Comparison of ENCODE assay signal across 25 cellular contexts in genomic region chr16:13959626-13960025, GRCh38. TPM values are rescaled to one million over a fixed set of nuclear protein-coding genes. Genes with fewer than 3 reads are reported as not detected.
DNase-seq lines count a peak whose midpoint lies in the region; ATAC-seq and TF ChIP-seq lines count a peak whose summit lies in the region.
"Had no signal": no experiment of that assay in that cellular context is flagged by ENCODE, and none has a peak within 500 bp of the region (broad histone marks: within the 10 kb centered on the region; RNA-seq: fewer than 3 reads in every experiment).

No MANE protein-coding gene starts in this region.

- H4K91ac ChIP-seq in mesenchymal stem cell (ENCODE audit: low read length) = peak overlapping the region; percentile 80

- H3K4me2 ChIP-seq in mesenchymal stem cell (ENCODE audit: low read length, poor library complexity, severe bottlenecking) = no peak overlapping the region
- H3K4me2 ChIP-seq: BLaER1 had no signal

- no peak overlapping the region for H2BK120ac ChIP-seq in mesenchymal stem cell (ENCODE audit: low read depth, low read length)

- H3K79me1 ChIP-seq in mesenchymal stem cell (replicated peaks; ENCODE audit: low read length, poor library complexity, severe bottlenecking) = no peaks in the 10 kb centered on the region

- H4K8ac ChIP-seq in mesenchymal stem cell (ENCODE audit: low read length) = peak overlapping the region; percentile 80

- peak overlapping the region in 1 of 2 experiments; percentile 27 for H3K23ac ChIP-seq in mesenchymal stem cell (ENCODE audit: low read length in 2 of 2)

- H3K4me1 ChIP-seq in mesenchymal stem cell (ENCODE audit: control insufficient read depth, insufficient read depth, low read depth, low read length) (peaks cover 16% of the 10 kb centered on the region), thymus (ENCODE audit: control insufficient read depth, insufficient read depth, low read length) (no peaks in the 10 kb centered on the region)
- H3K4me1 ChIP-seq: BLaER1 had no signal

- H3K18ac ChIP-seq in mesenchymal stem cell (ENCODE audit: low read depth in 1 of 2, low read length in 2 of 2) = peak overlapping the region; percentile 1 to 89

- no peak for TF ChIP-seq CTCF in epithelial cell of esophagus (IDR thresholded peaks at IDR 0.05; ENCODE audit: insufficient read depth, low read depth, low read length, missing control alignments)

- no peaks in the 10 kb centered on the region for H3K36me3 ChIP-seq in mesenchymal stem cell (ENCODE audit: control insufficient read depth in 1 of 2, insufficient read depth in 2 of 2, low read depth in 1 of 2, low read length in 2 of 2)
- no peaks in the 10 kb centered on the region for H3K36me3 ChIP-seq in thymus (ENCODE audit: control insufficient read depth, insufficient read depth)
- H3K36me3 ChIP-seq: BLaER1 had no signal

- H3K9me3 ChIP-seq in mesenchymal stem cell (ENCODE audit: control insufficient read depth, low read length) = no peaks in the 10 kb centered on the region
- H3K9me3 ChIP-seq in thymus (ENCODE audit: control insufficient read depth) = no peaks in the 10 kb centered on the region
- H3K9me3 ChIP-seq: BLaER1, Caco-2 had no signal

- peak; percentile 29 for DNase-seq in NCI-H69 (lab: John Stamatoyannopoulos, UW)
- DNase-seq in epithelial cell of esophagus (ENCODE audit: low read depth) = peak; percentile 74
- DNase-seq in mesenchymal stem cell = no peak
- no peak for DNase-seq in effector CD8-positive, alpha-beta T cell (lab: John Stamatoyannopoulos, UW)
- DNase-seq in midbrain (lab: John Stamatoyannopoulos, UW) = no peak
- DNase-seq in NCI-H187 (lab: John Stamatoyannopoulos, UW) = no peak
- DNase-seq: ACHN; Caco-2; CD4-positive, alpha-beta T cell; DMS153; KBM-7; NCI-H1092; NCI-H1436; NCI-H2029 treated with DMSO at 0.1 percent for 48 hours; NCI-H2171; NCI-H345; NCI-H524 treated with DMSO at 0.1 percent for 48 hours; OCI-M1; Right ventricle myocardium superior had no signal

- no peak overlapping the region for H3K14ac ChIP-seq in mesenchymal stem cell (ENCODE audit: low read length in 2 of 2)

- H3K9ac ChIP-seq in mesenchymal stem cell (ENCODE audit: low read length) = no peak overlapping the region
- H3K9ac ChIP-seq: BLaER1 had no signal

- ATAC-seq in GM21576 (IDR thresholded peaks at IDR 0.05; ENCODE audit: unreplicated experiment) = no peak
- ATAC-seq: HCT116, HepG2 had no signal

- H2AK5ac ChIP-seq in mesenchymal stem cell (ENCODE audit: low read length, severe bottlenecking) = peak overlapping the region; percentile 36

- no peak overlapping the region for H3K27ac ChIP-seq in mesenchymal stem cell (ENCODE audit: low read length, poor library complexity, severe bottlenecking)
- peak overlapping the region; percentile 12 for H3K27ac ChIP-seq in thymus (ENCODE audit: low read depth)
- H3K27ac ChIP-seq: BLaER1, HL-60 had no signal

- H3K4me3 ChIP-seq in epithelial cell of esophagus (ENCODE audit: low read length) = no peak overlapping the region
- H3K4me3 ChIP-seq in mesenchymal stem cell (ENCODE audit: insufficient read depth in 1 of 2, low read depth in 1 of 2, low read length in 2 of 2) = no peak overlapping the region
- H3K4me3 ChIP-seq in thymus (ENCODE audit: low read length) = no peak overlapping the region
- H3K4me3 ChIP-seq: BLaER1 had no signal

- WGBS in mesenchymal stem cell = 90% methylated on average over 8 of the region's 8 CpGs
- WGBS in thymus = 93% methylated on average over 8 of the region's 8 CpGs

- peak overlapping the region; percentile 73 to 99 for H2BK12ac ChIP-seq in mesenchymal stem cell (ENCODE audit: low read length in 2 of 2)

- peak overlapping the region; percentile 3 to 81 for H3K4ac ChIP-seq in mesenchymal stem cell (ENCODE audit: low read depth in 1 of 2, low read length in 2 of 2)

- no peak overlapping the region for H2BK5ac ChIP-seq in mesenchymal stem cell (ENCODE audit: low read depth, low read length, poor library complexity, severe bottlenecking)

- H3K27me3 ChIP-seq in mesenchymal stem cell (ENCODE audit: control insufficient read depth in 1 of 2, insufficient read depth in 1 of 2, low read length in 2 of 2) (no peaks in the 10 kb centered on the region), thymus (ENCODE audit: control insufficient read depth, insufficient read depth) (no peaks in the 10 kb centered on the region)
- H3K27me3 ChIP-seq: BLaER1 had no signal

- no peak overlapping the region for H2AFZ ChIP-seq in mesenchymal stem cell (ENCODE audit: low read depth, low read length)

- H2BK15ac ChIP-seq in mesenchymal stem cell (ENCODE audit: low read depth, poor library complexity, severe bottlenecking) = peak overlapping the region; percentile 96

RNA-seq across cellular contexts. Expression of gene ERCC4, which starts 39.7 kb away (rescaled TPM):
- 5.7 TPM for polyA plus RNA-seq in mesenchymal stem cell (2013, experiment 1 of 2)
- 5.2 TPM for polyA plus RNA-seq in mesenchymal stem cell (2013, experiment 2 of 2)
- polyA plus RNA-seq in thymus = 4.4 TPM

Comparison
In these comparisons a context has a peak if more than half of its experiments do, and no peak if none do; other contexts are left out.
1. DNase-seq: peak in NCI-H69 (single experiment) and epithelial cell of esophagus (single experiment); none in mesenchymal stem cell (single experiment), effector CD8-positive, alpha-beta T cell (single experiment), midbrain (single experiment) and NCI-H187 (0 of 2).